ENCODE assay signal across 25 cellular contexts in genomic region chr6:147776631-147777030, GRCh38.
"Had no signal": no experiment of that assay in that cellular context is flagged by ENCODE, and none has a peak within 500 bp of the region (broad histone marks: within the 10 kb centered on the region; RNA-seq: fewer than 3 reads in every experiment).

No MANE protein-coding gene starts in this region.

- ATAC-seq: esophagus mucosa, gastrocnemius medialis, heart right ventricle, left lobe of liver, lower lobe of right lung, mucosa of descending colon had no signal

- DNase-seq: dermis blood vessel endothelial cell; dorsolateral prefrontal cortex; effector CD4-positive, alpha-beta T cell; effector memory CD4-positive, alpha-beta T cell; erythroblast; esophagus squamous epithelium; foreskin fibroblast; foreskin melanocyte; gastrocnemius medialis; glutamatergic neuron; head of caudate nucleus; heart right ventricle; hypothalamus; immature natural killer cell; islet precursor cell; kidney; kidney glomerular epithelial cell; left ventricle myocardium inferior; lower lobe of right lung; mesenchymal stem cell; mucosa of descending colon; naive B cell had no signal

- H3K4me3 ChIP-seq: coronary artery, dorsolateral prefrontal cortex, esophagus squamous epithelium, gastrocnemius medialis, heart right ventricle, left ventricle myocardium inferior, lower lobe of right lung, mucosa of descending colon had no signal
